ENCODE assay signal across 16 cellular contexts in genomic region chr6:136254851-136255466, GRCh38. TPM values are rescaled to one million over a fixed set of nuclear protein-coding genes. Genes with fewer than 3 reads are reported as not detected.
DNase-seq lines count a peak whose midpoint lies in the region; ATAC-seq lines count a peak whose summit lies in the region.
"Had no signal": no experiment of that assay in that cellular context is flagged by ENCODE, and none has a peak within 500 bp of the region (broad histone marks: within the 10 kb centered on the region; RNA-seq: fewer than 3 reads in every experiment).

No MANE protein-coding gene starts in this region.

- CTCF ChIA-PET in activated naive CD4-positive, alpha-beta T cell treated with anti-CD3 and anti-CD28 coated beads for 36 hours (lab: Charles Lee): no interaction called here
- CTCF ChIA-PET in T-cell (lab: Charles Lee): interaction anchor here (0.7 to 2.1 kb wide), 3 partner anchors 19 to 418 kb away, joined by 3 to 5 read pairs (median 3); no protein-coding TSS in a partner anchor

- intact Hi-C loops in activated naive CD4-positive, alpha-beta T cell treated with anti-CD3 and anti-CD28 coated beads for 36 hours (cut with micrococcal nuclease): no loop called here
- intact Hi-C loops in left cardiac atrium (cut with DNase I): no loop called here

- peaks cover 38% of the 10 kb centered on the region for H3K4me1 ChIP-seq in Karpas-422 (ENCODE audit: low read length)

- H3K79me2 ChIP-seq in Karpas-422 (ENCODE audit: low read length): peaks cover 5% of the 10 kb centered on the region

- no peaks in the 10 kb centered on the region for H3K27me3 ChIP-seq in Karpas-422 (ENCODE audit: low read length)

- H3K9ac ChIP-seq in Karpas-422 (ENCODE audit: low read length): no peak overlapping the region

- POLR2A ChIA-PET in T-cell (lab: Charles Lee): interaction anchor here (1.1 to 9.1 kb wide), 3 partner anchors 11 to 34 kb away, joined by 3 to 99 read pairs (median 3); partner anchors contain the start of gene BCLAF1 (in 1 of the 2)

- H3K4me3 ChIP-seq in Karpas-422 (ENCODE audit: low read length): no peak overlapping the region

- H3K4me1 Mint-ChIP-seq in activated naive CD4-positive, alpha-beta T cell treated with anti-CD3 and anti-CD28 coated beads for 36 hours (ENCODE audit: low read depth): peaks cover 24% of the 10 kb centered on the region
- peaks cover 28 to 35% (median 29%) of the 10 kb centered on the region in 3 donors for H3K4me1 Mint-ChIP-seq in T-cell
- peaks cover 31% of the 10 kb centered on the region for H3K4me1 Mint-ChIP-seq in stimulated activated effector memory CD8-positive, alpha-beta T cell treated with anti-CD3 and anti-CD28 coated beads, Interleukin-12 subunit alpha, Interleukin-12 subunit beta, amount 100 ng/mL, for 72 hours

- H3K4me2 ChIP-seq in Karpas-422 (ENCODE audit: low read depth, low read length, poor library complexity, severe bottlenecking): no peak overlapping the region

- 0 out of 2 replicates have a peak overlapping the region, but pooled peaks have one; percentile 12 for H3K27ac ChIP-seq in Karpas-422 (ENCODE audit: low read length)

- no peaks in the 10 kb centered on the region for H3K27me3 Mint-ChIP-seq in activated naive CD4-positive, alpha-beta T cell treated with anti-CD3 and anti-CD28 coated beads for 36 hours (ENCODE audit: low read depth)
- no peaks in the 10 kb centered on the region for H3K27me3 Mint-ChIP-seq in T-cell
- H3K27me3 Mint-ChIP-seq: B cell; CD4-positive, CD25-positive, alpha-beta regulatory T cell had no signal

- H3K9me3 ChIP-seq in Karpas-422 (ENCODE audit: low read length): no peaks in the 10 kb centered on the region

- DNase-seq in activated naive CD4-positive, alpha-beta T cell treated with anti-CD3 and anti-CD28 coated beads for 36 hours: no peak
- no peak for DNase-seq in activated naive CD4-positive, alpha-beta T cell treated with anti-CD3 and anti-CD28 coated beads, Interleukin-2, amount 50 U/mL, for 16 hours
- DNase-seq in Karpas-422 (no peak), T-cell (no peak), left cardiac atrium (no peak), NCI-H2227 treated with DMSO at 0.1 percent for 48 hours (lab: John Stamatoyannopoulos, UW) (no peak)
- DNase-seq in stimulated activated effector memory CD8-positive, alpha-beta T cell treated with anti-CD3 and anti-CD28 coated beads, Interleukin-12 subunit alpha, Interleukin-12 subunit beta, amount 100 ng/mL, for 72 hours (ENCODE audit: low spot score in 2 of 2): no peak
- DNase-seq: H7, NCI-H1417 treated with DMSO at 0.1 percent for 48 hours, NCI-H2029, NCI-H2171, NCI-H446 treated with DMSO at 0.1 percent for 48 hours, NCI-H774, SHP77 treated with DMSO at 0.1 percent for 48 hours had no signal

- H4K20me1 ChIP-seq in Karpas-422 (ENCODE audit: insufficient read depth, low read depth, low read length): no peaks in the 10 kb centered on the region

- peaks cover 33% of the 10 kb centered on the region; the same call in 1 of the 2 replicates for H3K36me3 ChIP-seq in Karpas-422 (ENCODE audit: insufficient read depth, low read length)

- H2AFZ ChIP-seq in Karpas-422 (ENCODE audit: low read length): no peak overlapping the region

- no peak overlapping the region for H3K4me3 Mint-ChIP-seq in activated naive CD4-positive, alpha-beta T cell treated with anti-CD3 and anti-CD28 coated beads for 36 hours
- no peak overlapping the region for H3K4me3 Mint-ChIP-seq in T-cell
- no peak overlapping the region for H3K4me3 Mint-ChIP-seq in stimulated activated effector memory CD8-positive, alpha-beta T cell treated with anti-CD3 and anti-CD28 coated beads, Interleukin-12 subunit alpha, Interleukin-12 subunit beta, amount 100 ng/mL, for 72 hours
- H3K4me3 Mint-ChIP-seq: B cell had no signal

- peak overlapping the region; percentile 39 for H3K27ac Mint-ChIP-seq in activated naive CD4-positive, alpha-beta T cell treated with anti-CD3 and anti-CD28 coated beads for 36 hours
- H3K27ac Mint-ChIP-seq in T-cell: peak overlapping the region; percentile 23 to 24
- peak overlapping the region; percentile 11 for H3K27ac Mint-ChIP-seq in stimulated activated effector memory CD8-positive, alpha-beta T cell treated with anti-CD3 and anti-CD28 coated beads, Interleukin-12 subunit alpha, Interleukin-12 subunit beta, amount 100 ng/mL, for 72 hours
- H3K27ac Mint-ChIP-seq: B cell; CD4-positive, CD25-positive, alpha-beta regulatory T cell had no signal

- H3K9me3 Mint-ChIP-seq in activated naive CD4-positive, alpha-beta T cell treated with anti-CD3 and anti-CD28 coated beads for 36 hours: no peaks in the 10 kb centered on the region
- H3K9me3 Mint-ChIP-seq in T-cell: no peaks in the 10 kb centered on the region
- no peaks in the 10 kb centered on the region for H3K9me3 Mint-ChIP-seq in stimulated activated effector memory CD8-positive, alpha-beta T cell treated with anti-CD3 and anti-CD28 coated beads, Interleukin-12 subunit alpha, Interleukin-12 subunit beta, amount 100 ng/mL, for 72 hours
- H3K9me3 Mint-ChIP-seq: CD4-positive, CD25-positive, alpha-beta regulatory T cell had no signal

- ATAC-seq in T-cell (replicated peaks in 1 of 4) (no peak), left cardiac atrium (no peak)
- ATAC-seq in stimulated activated effector memory CD8-positive, alpha-beta T cell treated with anti-CD3 and anti-CD28 coated beads, Interleukin-12 subunit alpha, Interleukin-12 subunit beta, amount 100 ng/mL, for 72 hours: no peak

- H3K9me2 ChIP-seq in Karpas-422 (replicated peaks; ENCODE audit: insufficient read depth, low read length): no peaks in the 10 kb centered on the region

- peaks cover 12% of the 10 kb centered on the region for H3K36me3 Mint-ChIP-seq in activated naive CD4-positive, alpha-beta T cell treated with anti-CD3 and anti-CD28 coated beads for 36 hours (ENCODE audit: low read depth)
- peaks cover 14% of the 10 kb centered on the region for H3K36me3 Mint-ChIP-seq in T-cell
- peaks cover 88% of the 10 kb centered on the region for H3K36me3 Mint-ChIP-seq in stimulated activated effector memory CD8-positive, alpha-beta T cell treated with anti-CD3 and anti-CD28 coated beads, Interleukin-12 subunit alpha, Interleukin-12 subunit beta, amount 100 ng/mL, for 72 hours

RNA-seq across cellular contexts. Expression of gene MTFR2, which starts 4.8 kb away (rescaled TPM):
- 10 to 100 TPM; 19.2 to 22.1 TPM for total RNA-seq in activated naive CD4-positive, alpha-beta T cell treated with anti-CD3 and anti-CD28 coated beads for 36 hours
- 4.3 and 7.2 TPM in 2 replicates for total RNA-seq in Karpas-422 (2014; rRNA removed; shearing (Covaris generic); ENCODE audit: low replicate concordance)
- total RNA-seq in T-cell: 1 to 10 TPM; 1.2 to 1.8 (median 1.3) TPM
- total RNA-seq in left cardiac atrium: 1 to 10 TPM in 1 of 2 donors, under 1 TPM in 1; 0.31 to 1.0 TPM

RNA-seq across cellular contexts. Expression of gene BCLAF1, which starts 34.7 kb away (rescaled TPM):
- 100 to 1,000 TPM; 108 to 117 TPM for total RNA-seq in activated naive CD4-positive, alpha-beta T cell treated with anti-CD3 and anti-CD28 coated beads for 36 hours
- total RNA-seq in Karpas-422 (2014; rRNA removed; shearing (Covaris generic); ENCODE audit: low replicate concordance): 177 and 191 TPM in 2 replicates
- 100 to 1,000 TPM; 155 to 435 (median 171) TPM for total RNA-seq in T-cell
- 10 to 100 TPM; 70.9 to 99.8 TPM for total RNA-seq in left cardiac atrium
